ENCODE assay signal across 6 cellular contexts in genomic region chr16:15130943-15131700, GRCh38. TPM values are rescaled to one million over a fixed set of nuclear protein-coding genes. Genes with fewer than 3 reads are reported as not detected.
DNase-seq lines count a peak whose midpoint lies in the region; ATAC-seq, FAIRE-seq and TF ChIP-seq lines count a peak whose summit lies in the region.
"Not testable (repeated sequence)": the region's sequence is repeated elsewhere in the genome, so short reads cannot be mapped to it uniquely, and the experiment has no call there.

No MANE protein-coding gene starts in this region.

- H3K27me3 Mint-ChIP-seq in activated CD8-positive, alpha-beta memory T cell treated with anti-CD3 and anti-CD28 coated beads, Interleukin-2, amount 10 ng/mL, durations not matched to agents 7 days and 5 days; chondrocyte (ENCODE audit: low read depth); osteocyte (ENCODE audit: unreplicated experiment): not testable (repeated sequence)

- H3K36me3 Mint-ChIP-seq in activated CD8-positive, alpha-beta memory T cell treated with anti-CD3 and anti-CD28 coated beads, Interleukin-2, amount 10 ng/mL, durations not matched to agents 7 days and 5 days; chondrocyte (ENCODE audit: low read depth); osteocyte (ENCODE audit: unreplicated experiment): not testable (repeated sequence)

- not testable (repeated sequence) for H3K9me3 Mint-ChIP-seq in activated CD8-positive, alpha-beta memory T cell treated with anti-CD3 and anti-CD28 coated beads, Interleukin-2, amount 10 ng/mL, durations not matched to agents 7 days and 5 days (ENCODE audit: low read depth); chondrocyte (ENCODE audit: low read depth); osteocyte (ENCODE audit: unreplicated experiment)

- WGBS in suprapubic skin: 91% methylated on average over 15 of the region's 51 CpGs

- FAIRE-seq in kidney (lab: Jason Lieb, UNC): not testable (repeated sequence)

- not testable (repeated sequence) for TF ChIP-seq CTCF in chondrocyte (IDR thresholded peaks at IDR 0.05); kidney (IDR thresholded peaks at IDR 0.05; ENCODE audit: borderline replicate concordance, extremely low read depth, insufficient read depth); osteocyte (IDR thresholded peaks at IDR 0.05); suprapubic skin (IDR thresholded peaks at IDR 0.05)

- not testable (repeated sequence) for ATAC-seq in activated CD8-positive, alpha-beta memory T cell treated with anti-CD3 and anti-CD28 coated beads, Interleukin-2, amount 10 ng/mL, durations not matched to agents 7 days and 5 days

- not testable (repeated sequence) for H3K27ac Mint-ChIP-seq in activated CD8-positive, alpha-beta memory T cell treated with anti-CD3 and anti-CD28 coated beads, Interleukin-2, amount 10 ng/mL, durations not matched to agents 7 days and 5 days; chondrocyte (ENCODE audit: unreplicated experiment); osteocyte (ENCODE audit: unreplicated experiment)

- not testable (repeated sequence) for H3K4me3 ChIP-seq in kidney (ENCODE audit: low read length in 2 of 2); suprapubic skin

- H3K4me1 ChIP-seq in kidney (ENCODE audit: control insufficient read depth in 1 of 2, insufficient read depth in 1 of 2, low read depth in 1 of 2, low read length in 2 of 2); suprapubic skin: not testable (repeated sequence)

- not testable (repeated sequence) for H3K4me3 Mint-ChIP-seq in activated CD8-positive, alpha-beta memory T cell treated with anti-CD3 and anti-CD28 coated beads, Interleukin-2, amount 10 ng/mL, durations not matched to agents 7 days and 5 days; chondrocyte (ENCODE audit: unreplicated experiment); osteocyte (ENCODE audit: unreplicated experiment)

- not testable (repeated sequence) for H3K36me3 ChIP-seq in kidney (ENCODE audit: control insufficient read depth in 1 of 2, insufficient read depth in 2 of 2, low read length in 2 of 2)
- peaks cover 46% of the 10 kb centered on the region for H3K36me3 ChIP-seq in suprapubic skin

- H3K27me3 ChIP-seq in suprapubic skin: not testable (repeated sequence)

- H3K9ac ChIP-seq in kidney (ENCODE audit: low read length in 2 of 2): not testable (repeated sequence)

- H3K27ac ChIP-seq in kidney (ENCODE audit: low read depth in 2 of 2, low read length in 2 of 2); suprapubic skin: not testable (repeated sequence)

- TF ChIP-seq POLR2A in suprapubic skin (IDR thresholded peaks at IDR 0.05): not testable (repeated sequence)

- not testable (repeated sequence) for H3K9me3 ChIP-seq in kidney (ENCODE audit: control insufficient read depth in 1 of 2, low read length in 2 of 2); suprapubic skin

- peak; percentile 28 for DNase-seq in activated CD8-positive, alpha-beta memory T cell treated with anti-CD3 and anti-CD28 coated beads, Interleukin-2, amount 10 ng/mL, durations not matched to agents 7 days and 5 days
- peak; percentile 43 for DNase-seq in chondrocyte (ENCODE audit: low spot score)
- peak; percentile 39 for DNase-seq in kidney
- peak; percentile 54 for DNase-seq in osteocyte (ENCODE audit: extremely low spot score, unreplicated experiment)
- DNase-seq in suprapubic skin (ENCODE audit: low spot score in 2 of 2): peak; percentile 13 to 32
- DNase-seq in ureter (ENCODE audit: low spot score): peak; percentile 20

- not testable (repeated sequence) for H3K4me1 Mint-ChIP-seq in activated CD8-positive, alpha-beta memory T cell treated with anti-CD3 and anti-CD28 coated beads, Interleukin-2, amount 10 ng/mL, durations not matched to agents 7 days and 5 days; chondrocyte (ENCODE audit: low read depth); osteocyte (ENCODE audit: unreplicated experiment)

- intact Hi-C loops in kidney (cut with DNase I): not testable (repeated sequence)

- not testable (repeated sequence) for TF ChIP-seq EP300 in suprapubic skin (IDR thresholded peaks at IDR 0.05)

- CTCF ChIA-PET in activated CD8-positive, alpha-beta memory T cell treated with anti-CD3 and anti-CD28 coated beads, Interleukin-2, amount 10 ng/mL, durations not matched to agents 7 days and 5 days (lab: Charles Lee): not testable (repeated sequence)

RNA-seq across cellular contexts. Expression of gene RRN3, which starts 37.0 kb away (rescaled TPM):
- total RNA-seq in activated CD8-positive, alpha-beta memory T cell treated with anti-CD3 and anti-CD28 coated beads, Interleukin-2, amount 10 ng/mL, durations not matched to agents 7 days and 5 days: 10 to 100 TPM; 25.5 to 39.4 TPM
- 24.4 to 25.8 TPM (median 25.1 TPM) in 3 replicates for total RNA-seq in chondrocyte
- 24.7 TPM for total RNA-seq in kidney
- polyA plus RNA-seq in kidney (ENCODE audit: insufficient read depth, low read depth, low replicate concordance): 12.3 TPM
- total RNA-seq in osteocyte: 23.8 and 24.2 TPM in 2 replicates
- total RNA-seq in suprapubic skin: 10 to 100 TPM; 20.0 to 30.1 (median 23.5) TPM
- 39.4 TPM for total RNA-seq in ureter
